Comparison of ENCODE assay signal across 1 cellular context in genomic region chr4:22480928-22481327, GRCh38.
TF ChIP-seq lines count a peak whose summit lies in the region.

No MANE protein-coding gene starts in this region.

TF ChIP-seq in GM23338, 12 proteins besides CTCF, POLR2A, EP300 and RAD21 (continued from another document):
- no peak for TF ChIP-seq ZNF462 (CRISPR knock-in tag; IDR thresholded peaks at IDR 0.05)
- no peak for TF ChIP-seq POLR2AphosphoS5 (IDR thresholded peaks at IDR 0.05; ENCODE audit: low read depth)
- TF ChIP-seq ETS1 (IDR thresholded peaks at IDR 0.05) = no peak
- TF ChIP-seq CREB1 (CRISPR knock-in tag; IDR thresholded peaks at IDR 0.05; ENCODE audit: low read depth) = no peak
